ENCODE assay signal across 14 cellular contexts in the genomic region with DNA sequence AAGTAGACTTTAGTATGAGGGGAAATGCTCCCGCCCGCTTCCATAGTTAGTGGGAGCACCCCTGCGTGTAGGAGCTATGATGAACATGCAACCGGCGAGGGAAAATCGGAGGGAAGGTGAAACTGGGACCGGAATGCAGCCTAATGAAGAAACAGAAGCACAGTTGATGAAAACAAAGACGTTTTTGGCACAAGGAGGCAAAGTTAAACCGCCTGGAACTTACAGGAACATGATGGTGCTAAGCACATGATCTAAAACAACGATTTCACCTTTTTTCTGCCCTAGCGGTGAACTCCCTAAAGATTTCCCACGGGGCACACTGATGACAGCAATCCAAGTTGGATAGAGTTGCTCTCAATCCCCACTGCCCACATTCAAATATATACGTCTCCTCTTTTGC. TPM values are rescaled to one million over a fixed set of nuclear protein-coding genes. Genes with fewer than 3 reads are reported as not detected.
"Had no signal": no experiment of that assay in that cellular context is flagged by ENCODE, and none has a peak within 500 bp of the region (broad histone marks: within the 10 kb centered on the region; RNA-seq: fewer than 3 reads in every experiment).

No MANE protein-coding gene starts in this region.

- ATAC-seq: activated CD4-positive, alpha-beta T cell treated with anti-CD3 and anti-CD28 coated beads for 36 hours; foreskin keratinocyte; naive thymus-derived CD8-positive, alpha-beta T cell; psoas muscle; stimulated activated naive CD8-positive, alpha-beta T cell treated with anti-CD3 and anti-CD28 coated beads, Interleukin-15, amount 100 ng/mL, for 72 hours had no signal

- H3K4me3 Mint-ChIP-seq: activated CD4-positive, alpha-beta memory T cell treated with anti-CD3 and anti-CD28 coated beads, Interleukin-2, amount 10 ng/mL, durations not matched to agents 7 days and 5 days; activated CD4-positive, alpha-beta T cell treated with anti-CD3 and anti-CD28 coated beads for 36 hours; activated T-cell treated with anti-CD3 and anti-CD28 coated beads, Interleukin-2, amount 50 U/mL, for 24 hours; naive thymus-derived CD8-positive, alpha-beta T cell; stimulated activated naive CD8-positive, alpha-beta T cell treated with anti-CD3 and anti-CD28 coated beads, Interleukin-15, amount 100 ng/mL, for 72 hours had no signal

- DNase-seq: activated CD4-positive, alpha-beta memory T cell treated with anti-CD3 and anti-CD28 coated beads, Interleukin-2, amount 10 ng/mL, durations not matched to agents 7 days and 5 days; activated CD4-positive, alpha-beta T cell treated with anti-CD3 and anti-CD28 coated beads for 36 hours; activated naive CD4-positive, alpha-beta T cell treated with anti-CD3 and anti-CD28 coated beads, Interleukin-2, amount 50 U/mL, for 16 hours; activated T-cell treated with anti-CD3 and anti-CD28 coated beads, Interleukin-2, amount 50 U/mL, for 24 hours; foreskin keratinocyte; head of caudate nucleus; naive thymus-derived CD8-positive, alpha-beta T cell; occipital lobe; psoas muscle; stimulated activated CD4-positive, alpha-beta T cell treated with anti-CD3 and anti-CD28 coated beads, Interleukin-1b, Interleukin-23, amount 100 ng/mL, for 48 hours; stimulated activated naive CD8-positive, alpha-beta T cell treated with anti-CD3 and anti-CD28 coated beads, Interleukin-15, amount 100 ng/mL, for 72 hours had no signal

- H3K27ac ChIP-seq: foreskin keratinocyte, psoas muscle had no signal

- H3K9me3 Mint-ChIP-seq: activated CD4-positive, alpha-beta memory T cell treated with anti-CD3 and anti-CD28 coated beads, Interleukin-2, amount 10 ng/mL, durations not matched to agents 7 days and 5 days; activated T-cell treated with anti-CD3 and anti-CD28 coated beads, Interleukin-2, amount 50 U/mL, for 24 hours; naive thymus-derived CD8-positive, alpha-beta T cell; stimulated activated naive CD8-positive, alpha-beta T cell treated with anti-CD3 and anti-CD28 coated beads, Interleukin-15, amount 100 ng/mL, for 72 hours had no signal

- H3K27me3 ChIP-seq: foreskin keratinocyte had no signal

- H3K36me3 Mint-ChIP-seq: naive thymus-derived CD8-positive, alpha-beta T cell had no signal

- H3K9me3 ChIP-seq: psoas muscle had no signal

- H3K4me3 ChIP-seq: lung, psoas muscle had no signal

- H3K27ac Mint-ChIP-seq: activated CD4-positive, alpha-beta memory T cell treated with anti-CD3 and anti-CD28 coated beads, Interleukin-2, amount 10 ng/mL, durations not matched to agents 7 days and 5 days; activated CD4-positive, alpha-beta T cell treated with anti-CD3 and anti-CD28 coated beads for 36 hours; activated T-cell treated with anti-CD3 and anti-CD28 coated beads, Interleukin-2, amount 50 U/mL, for 24 hours; stimulated activated naive CD8-positive, alpha-beta T cell treated with anti-CD3 and anti-CD28 coated beads, Interleukin-15, amount 100 ng/mL, for 72 hours had no signal

- H3K27me3 Mint-ChIP-seq: activated T-cell treated with anti-CD3 and anti-CD28 coated beads, Interleukin-2, amount 50 U/mL, for 24 hours had no signal

RNA-seq across cellular contexts. Expression of gene SPATA12, which starts 49.4 kb away (rescaled TPM):
- total RNA-seq: activated CD4-positive, alpha-beta memory T cell treated with anti-CD3 and anti-CD28 coated beads, Interleukin-2, amount 10 ng/mL, durations not matched to agents 7 days and 5 days; activated CD4-positive, alpha-beta T cell treated with anti-CD3 and anti-CD28 coated beads for 36 hours; cardiac septum; foreskin keratinocyte; naive thymus-derived CD8-positive, alpha-beta T cell; occipital lobe; psoas muscle; T-helper 1 cell treated with Interleukin-12 subunit alpha and Interleukin-12 subunit beta and Interleukin-4 antibody, amounts not matched to agents 30 ng/mL and 1 ng/mL, for 36 hours had no signal
- polyA plus RNA-seq: naive thymus-derived CD8-positive, alpha-beta T cell had no signal
